ENCODE assay signal across 1 cellular context in genomic region chr22:37640591-37641250, GRCh38.
A peak's percentile ranks its signal among the peaks of the same experiment; 100 is the strongest.
TF ChIP-seq lines count a peak whose summit lies in the region.

No MANE protein-coding gene starts in this region.

TF ChIP-seq in IMR-90, 13 proteins besides CTCF, POLR2A, EP300 and RAD21:
- TF ChIP-seq NFE2L2 (IDR thresholded peaks at IDR 0.05; ENCODE audit: low read depth, low read length): no peak
- no peak for TF ChIP-seq BHLHE40 (IDR thresholded peaks at IDR 0.05; ENCODE audit: low read depth, low read length)
- peak; percentile 39; the same call in 1 of the 2 replicates for TF ChIP-seq CEBPB (IDR thresholded peaks at IDR 0.05; ENCODE audit: low read depth, low read length)
